Comparison of ENCODE assay signal across 28 cellular contexts in genomic region chr1:49842596-49842995, GRCh38.
"Had no signal": no experiment of that assay in that cellular context is flagged by ENCODE, and none has a peak within 500 bp of the region (broad histone marks: within the 10 kb centered on the region; RNA-seq: fewer than 3 reads in every experiment).

No MANE protein-coding gene starts in this region.

- H3K27ac Mint-ChIP-seq: stimulated activated effector memory CD8-positive, alpha-beta T cell treated with anti-CD3 and anti-CD28 coated beads, Interleukin-12 subunit alpha, Interleukin-12 subunit beta, amount 100 ng/mL, for 72 hours; stimulated activated memory B cell treated with anti-CD40 and anti-IgM and Interleukin-4, amounts not matched to agents 10 μg/mL and 1 μg/mL and 100 μg/mL, for 72 hours; stimulated activated naive B cell treated with anti-CD40 and anti-IgM and Interleukin-4, amounts not matched to agents 10 μg/mL and 1 μg/mL and 100 μg/mL, for 72 hours; stimulated activated naive CD8-positive, alpha-beta T cell treated with anti-CD3 and anti-CD28 coated beads, Interleukin-15, amount 100 ng/mL, for 72 hours; stimulated activated naive CD8-positive, alpha-beta T cell treated with anti-CD3 and anti-CD28 coated beads, Interleukin-15, Interleukin-2, amounts not matched to agents 100 ng/mL and 50 ng/mL, for 24 hours; type B pancreatic cell had no signal

- H3K4me3 Mint-ChIP-seq: stimulated activated effector memory CD8-positive, alpha-beta T cell treated with anti-CD3 and anti-CD28 coated beads, Interleukin-12 subunit alpha, Interleukin-12 subunit beta, amount 100 ng/mL, for 72 hours; stimulated activated memory B cell treated with anti-CD40 and anti-IgM and Interleukin-4, amounts not matched to agents 10 μg/mL and 1 μg/mL and 100 μg/mL, for 72 hours; stimulated activated naive B cell treated with anti-CD40 and anti-IgM and Interleukin-4, amounts not matched to agents 10 μg/mL and 1 μg/mL and 100 μg/mL, for 72 hours; stimulated activated naive CD8-positive, alpha-beta T cell treated with anti-CD3 and anti-CD28 coated beads, Interleukin-15, amount 100 ng/mL, for 72 hours; stimulated activated naive CD8-positive, alpha-beta T cell treated with anti-CD3 and anti-CD28 coated beads, Interleukin-15, Interleukin-2, amounts not matched to agents 100 ng/mL and 50 ng/mL, for 24 hours; type B pancreatic cell had no signal

- H3K27me3 Mint-ChIP-seq: stimulated activated memory B cell treated with anti-CD40 and anti-IgM and Interleukin-4, amounts not matched to agents 10 μg/mL and 1 μg/mL and 100 μg/mL, for 72 hours; stimulated activated naive B cell treated with anti-CD40 and anti-IgM and Interleukin-4, amounts not matched to agents 10 μg/mL and 1 μg/mL and 100 μg/mL, for 72 hours; stimulated activated naive CD8-positive, alpha-beta T cell treated with anti-CD3 and anti-CD28 coated beads, Interleukin-15, amount 100 ng/mL, for 72 hours; type B pancreatic cell had no signal

- H3K4me1 ChIP-seq: stomach, testis, thyroid gland, tibial artery, tibial nerve, transverse colon, upper lobe of left lung, upper lobe of right lung, uterus, vagina had no signal

- H3K4me3 ChIP-seq: stomach, testis, thoracic aorta, thyroid gland, tibial artery, tibial nerve, transverse colon, upper lobe of left lung, upper lobe of right lung, uterus, vagina had no signal

- H3K36me3 ChIP-seq: stomach, thoracic aorta, thyroid gland, tibial artery, tibial nerve, transverse colon, upper lobe of left lung, upper lobe of right lung, uterus, vagina had no signal

- H3K4me1 Mint-ChIP-seq: stimulated activated effector memory CD8-positive, alpha-beta T cell treated with anti-CD3 and anti-CD28 coated beads, Interleukin-12 subunit alpha, Interleukin-12 subunit beta, amount 100 ng/mL, for 72 hours; stimulated activated memory B cell treated with anti-CD40 and anti-IgM and Interleukin-4, amounts not matched to agents 10 μg/mL and 1 μg/mL and 100 μg/mL, for 72 hours; stimulated activated naive B cell treated with anti-CD40 and anti-IgM and Interleukin-4, amounts not matched to agents 10 μg/mL and 1 μg/mL and 100 μg/mL, for 72 hours; stimulated activated naive CD8-positive, alpha-beta T cell treated with anti-CD3 and anti-CD28 coated beads, Interleukin-15, amount 100 ng/mL, for 72 hours had no signal

- ATAC-seq: stimulated activated effector memory CD8-positive, alpha-beta T cell treated with anti-CD3 and anti-CD28 coated beads, Interleukin-12 subunit alpha, Interleukin-12 subunit beta, amount 100 ng/mL, for 72 hours; stimulated activated memory B cell treated with anti-CD40 and anti-IgM and Interleukin-4, amounts not matched to agents 10 μg/mL and 1 μg/mL and 100 μg/mL, for 72 hours; stimulated activated naive B cell treated with anti-CD40 and anti-IgM and Interleukin-4, amounts not matched to agents 10 μg/mL and 1 μg/mL and 100 μg/mL, for 72 hours; stimulated activated naive CD8-positive, alpha-beta T cell treated with anti-CD3 and anti-CD28 coated beads, Interleukin-15, amount 100 ng/mL, for 72 hours; stimulated activated naive CD8-positive, alpha-beta T cell treated with anti-CD3 and anti-CD28 coated beads, Interleukin-15, Interleukin-2, amounts not matched to agents 100 U/mL and 50 U/mL, for 24 hours had no signal

- DNase-seq: stimulated activated CD4-positive, alpha-beta T cell treated with anti-CD3 and anti-CD28 coated beads, Interleukin-2, amount 100 ng/mL, for 48 hours; stimulated activated CD4-positive, alpha-beta T cell treated with anti-CD3 and anti-CD28 coated beads, Interleukin-4, amount 100 ng/mL, for 1 hour; stimulated activated CD4-positive, alpha-beta T cell treated with anti-CD3 and anti-CD28 coated beads, Interleukin-4, amount 100 ng/mL, for 24 hours; stimulated activated CD4-positive, alpha-beta T cell treated with anti-CD3 and anti-CD28 coated beads, Interleukin-4, amount 100 ng/mL, for 4 hours; stimulated activated CD8-positive, alpha-beta memory T cell treated with anti-CD3 and anti-CD28 coated beads, Interleukin-4, amount 100 ng/mL, for 48 hours; stimulated activated naive B cell treated with anti-CD40 and anti-IgM and Interleukin-4, amounts not matched to agents 10 μg/mL and 1 μg/mL and 100 μg/mL, for 72 hours; stimulated activated naive CD4-positive, alpha-beta T cell; stimulated activated naive CD4-positive, alpha-beta T cell treated with Interleukin-2 at 50 U/mL for 16 hours; stimulated activated naive CD8-positive, alpha-beta T cell treated with anti-CD3 and anti-CD28 coated beads, Interleukin-15, amount 100 ng/mL, for 72 hours; stimulated activated naive CD8-positive, alpha-beta T cell treated with anti-CD3 and anti-CD28 coated beads, Interleukin-15, Interleukin-2, amounts not matched to agents 100 U/mL and 50 U/mL, for 24 hours; stomach; substantia nigra; testis; thyroid gland; tibial artery; transverse colon; trophoblast cell; upper lobe of right lung; uterus had no signal

- H3K9me3 ChIP-seq: testis, thyroid gland, uterus had no signal

- H3K36me3 Mint-ChIP-seq: stimulated activated effector memory CD8-positive, alpha-beta T cell treated with anti-CD3 and anti-CD28 coated beads, Interleukin-12 subunit alpha, Interleukin-12 subunit beta, amount 100 ng/mL, for 72 hours; stimulated activated memory B cell treated with anti-CD40 and anti-IgM and Interleukin-4, amounts not matched to agents 10 μg/mL and 1 μg/mL and 100 μg/mL, for 72 hours; type B pancreatic cell had no signal

- H3K27me3 ChIP-seq: stomach, testis, thyroid gland, tibial artery, tibial nerve, transverse colon, upper lobe of left lung, upper lobe of right lung, uterus, vagina had no signal

- FAIRE-seq: urothelium cell line had no signal

- H3K27ac ChIP-seq: stomach, testis, thoracic aorta, thyroid gland, tibial artery, tibial nerve, transverse colon, upper lobe of left lung, upper lobe of right lung, uterus, vagina had no signal
